Comparison of ENCODE assay signal across 1 cellular context in genomic region chr19:38336638-38337359, GRCh38.
TF ChIP-seq lines count a peak whose summit lies in the region.

No MANE protein-coding gene starts in this region.

TF ChIP-seq in K562, 482 proteins besides CTCF, POLR2A, EP300 and RAD21 (continued from another document and continues in another):
- TF ChIP-seq SMARCC2 (IDR thresholded peaks at IDR 0.05; ENCODE audit: low read depth): no peak
- 0 out of 3 replicates have a peak, but pooled peaks of 1 of the 2 experiments have one; percentile 64 for TF ChIP-seq CBX3 (IDR thresholded peaks at IDR 0.05; ENCODE audit: borderline replicate concordance in 1 of 2, low read length in 2 of 2)
- TF ChIP-seq ZNF609 (CRISPR knock-in tag; IDR thresholded peaks at IDR 0.05; ENCODE audit: borderline replicate concordance): no peak
- peak; percentile 88 for TF ChIP-seq HDAC2 (IDR thresholded peaks at IDR 0.05)
- TF ChIP-seq POLR2B (IDR thresholded peaks at IDR 0.05; ENCODE audit: low read depth, partially characterized antibody): peak; percentile 16
- no peak for TF ChIP-seq SRSF9 (IDR thresholded peaks at IDR 0.05; ENCODE audit: borderline replicate concordance, low read depth, low read length)
- TF ChIP-seq CCNT2 (IDR thresholded peaks at IDR 0.05; ENCODE audit: borderline replicate concordance, extremely low read depth, insufficient read length, low read depth, low read length): no peak
- TF ChIP-seq PATZ1 (CRISPR knock-in tag; IDR thresholded peaks at IDR 0.05; ENCODE audit: borderline replicate concordance): no peak
- TF ChIP-seq MCM2 (IDR thresholded peaks at IDR 0.05; ENCODE audit: low read depth): no peak
- TF ChIP-seq HBP1 (CRISPR knock-in tag; IDR thresholded peaks at IDR 0.05): peak; percentile 89
- 0 out of 2 replicates have a peak, but pooled peaks have one; percentile 11 for TF ChIP-seq ZKSCAN1 (IDR thresholded peaks at IDR 0.05; ENCODE audit: low read depth, low read length)
- TF ChIP-seq ZNF175 (CRISPR knock-in tag; IDR thresholded peaks at IDR 0.05; ENCODE audit: low read depth): no peak
- TF ChIP-seq ZNF431 (CRISPR knock-in tag; IDR thresholded peaks at IDR 0.05): no peak
- no peak for TF ChIP-seq MCM3 (IDR thresholded peaks at IDR 0.05)
- no peak for TF ChIP-seq IRF9 (tag; IDR thresholded peaks at IDR 0.05)
- no peak for TF ChIP-seq STAT5B (CRISPR knock-in tag; IDR thresholded peaks at IDR 0.05)
- TF ChIP-seq ZNF740 (CRISPR knock-in tag; IDR thresholded peaks at IDR 0.05): no peak
- TF ChIP-seq ZNF740 (tag; IDR thresholded peaks at IDR 0.05): no peak
- no peak for TF ChIP-seq SNIP1 (IDR thresholded peaks at IDR 0.05; ENCODE audit: low read depth)
- TF ChIP-seq MAX (CRISPR knock-in tag; IDR thresholded peaks at IDR 0.05): peak; percentile 44
- no peak for TF ChIP-seq POU5F1 (IDR thresholded peaks at IDR 0.05; ENCODE audit: borderline replicate concordance, low read depth, low read length, partially characterized antibody)
- TF ChIP-seq KAT2B (IDR thresholded peaks at IDR 0.05; ENCODE audit: low read depth, low read length): no peak
- 0 out of 2 replicates have a peak, but pooled peaks have one; percentile 42 for TF ChIP-seq XRCC5 (IDR thresholded peaks at IDR 0.05; ENCODE audit: low read depth, low read length)
- TF ChIP-seq BCL6 (CRISPR knock-in tag; IDR thresholded peaks at IDR 0.05): no peak
- TF ChIP-seq MYBL2 (IDR thresholded peaks at IDR 0.05; ENCODE audit: low read depth): no peak
- no peak for TF ChIP-seq MYBL2 (CRISPR knock-in tag; IDR thresholded peaks at IDR 0.05; ENCODE audit: borderline replicate concordance)
- no peak for TF ChIP-seq ATF1 (CRISPR knock-in tag; IDR thresholded peaks at IDR 0.05)
- TF ChIP-seq ATF1 (tag; IDR thresholded peaks at IDR 0.05): peak; percentile 41
- TF ChIP-seq ZNF3 (CRISPR knock-in tag; IDR thresholded peaks at IDR 0.05): no peak
- no peak for TF ChIP-seq ZNF324 (CRISPR knock-in tag; IDR thresholded peaks at IDR 0.05)
- TF ChIP-seq ZBTB9 (CRISPR knock-in tag; IDR thresholded peaks at IDR 0.05): no peak
- TF ChIP-seq PCBP2 (IDR thresholded peaks at IDR 0.05; ENCODE audit: low read depth, low read length, poor library complexity, severe bottlenecking): no peak
- TF ChIP-seq ZC3H8 (IDR thresholded peaks at IDR 0.05): no peak
- TF ChIP-seq GABPA (tag; conservative IDR thresholded peaks at IDR 0.05; ENCODE audit: low read depth): no peak
- TF ChIP-seq TFAP4 (CRISPR knock-in tag; IDR thresholded peaks at IDR 0.05; ENCODE audit: borderline replicate concordance): 0 out of 2 replicates have a peak, but pooled peaks have one; percentile 17
- TF ChIP-seq E2F1 (CRISPR knock-in tag; IDR thresholded peaks at IDR 0.05): no peak
- no peak for TF ChIP-seq MBD1 (CRISPR knock-in tag; IDR thresholded peaks at IDR 0.05)
- no peak for TF ChIP-seq HDAC6 (IDR thresholded peaks at IDR 0.05; ENCODE audit: low read depth, low read length)
- TF ChIP-seq NR3C1 (CRISPR knock-in tag; IDR thresholded peaks at IDR 0.05): no peak
- no peak for TF ChIP-seq NCOA1 (IDR thresholded peaks at IDR 0.05; ENCODE audit: low read depth)
- peak; percentile 69 to 89 for TF ChIP-seq MNT (conservative IDR thresholded peaks at IDR 0.05)
- TF ChIP-seq ZFP36 (IDR thresholded peaks at IDR 0.05; ENCODE audit: low read depth, low read length, partially characterized antibody): no peak
- no peak for TF ChIP-seq TEAD4 (IDR thresholded peaks at IDR 0.05; ENCODE audit: low read length)
- no peak for TF ChIP-seq TEAD4 (CRISPR knock-in tag; IDR thresholded peaks at IDR 0.05; ENCODE audit: borderline replicate concordance)
- no peak for TF ChIP-seq ZNF197 (CRISPR knock-in tag; IDR thresholded peaks at IDR 0.05; ENCODE audit: low read depth)
- TF ChIP-seq SAP30 (IDR thresholded peaks at IDR 0.05; ENCODE audit: borderline replicate concordance, insufficient read depth, low read depth, low read length, poor library complexity, severe bottlenecking): peak; percentile 69
- no peak for TF ChIP-seq PCBP1 (IDR thresholded peaks at IDR 0.05; ENCODE audit: low read depth, low read length, poor library complexity, severe bottlenecking)
- no peak for TF ChIP-seq ZNF76 (CRISPR knock-in tag; IDR thresholded peaks at IDR 0.05; ENCODE audit: borderline replicate concordance)
- peak; percentile 14 for TF ChIP-seq KDM5B (IDR thresholded peaks at IDR 0.05; ENCODE audit: insufficient replicate concordance, low read depth, low read length)
- no peak for TF ChIP-seq ZFX (CRISPR knock-in tag; IDR thresholded peaks at IDR 0.05)
- no peak; the same call in 1 of the 2 replicates for TF ChIP-seq ELF4 (CRISPR knock-in tag; IDR thresholded peaks at IDR 0.05)
- TF ChIP-seq BHLHE40 (IDR thresholded peaks at IDR 0.05; ENCODE audit: low read length): peak; percentile 27; the same call in 1 of the 2 replicates
- TF ChIP-seq ZNF23 (CRISPR knock-in tag; IDR thresholded peaks at IDR 0.05): no peak
